In genomic region chr10:38055274-38055894, GRCh38 we compare ENCODE assay signal across 1 cellular context.
TF ChIP-seq lines count a peak whose summit lies in the region.

No MANE protein-coding gene starts in this region.

TF ChIP-seq in K562, 482 proteins besides CTCF, POLR2A, EP300 and RAD21:
- TF ChIP-seq CBX3 (IDR thresholded peaks at IDR 0.05; ENCODE audit: borderline replicate concordance in 1 of 2, low read length in 2 of 2) (0 out of 3 replicates have a peak, but pooled peaks of 1 of the 2 experiments have one; percentile 29), ZNF75A (CRISPR knock-in tag; IDR thresholded peaks at IDR 0.05) (peak; percentile 92), TRIM28 (IDR thresholded peaks at IDR 0.05) (peak; percentile 63; the same call in 1 of the 2 replicates)
